ENCODE assay signal across 13 cellular contexts in genomic region chr12:117045175-117045997, GRCh38. TPM values are rescaled to one million over a fixed set of nuclear protein-coding genes. Genes with fewer than 3 reads are reported as not detected.
DNase-seq lines count a peak whose midpoint lies in the region; ATAC-seq and TF ChIP-seq lines count a peak whose summit lies in the region.
"Had no signal": no experiment of that assay in that cellular context is flagged by ENCODE, and none has a peak within 500 bp of the region (broad histone marks: within the 10 kb centered on the region; RNA-seq: fewer than 3 reads in every experiment).

No MANE protein-coding gene starts in this region.

- H3K9me3 Mint-ChIP-seq in endodermal cell, result no peaks in the 10 kb centered on the region

- DNase-seq in NCI-H1694 (lab: John Stamatoyannopoulos, UW) (peak; percentile 25), NCI-H1694 treated with DMSO at 0.1 percent for 48 hours (lab: John Stamatoyannopoulos, UW) (no peak), NCI-H345 (lab: John Stamatoyannopoulos, UW) (peak; percentile 12), endodermal cell (peak; percentile 66), gastrocnemius medialis (no peak), HPDE6-E6E7 (ENCODE audit: extremely low spot score) (no peak)
- DNase-seq in activated effector memory CD4-positive, alpha-beta T cell treated with Interleukin-2 at 50 U/mL for 16 hours, result no peak
- DNase-seq: left cardiac atrium, NCI-H1048 had no signal

- H3K36me3 ChIP-seq in endodermal cell (ENCODE audit: control insufficient read depth, insufficient read depth, low read length) (no peaks in the 10 kb centered on the region), gastrocnemius medialis (no peaks in the 10 kb centered on the region)

- H3K9me3 ChIP-seq in endodermal cell (ENCODE audit: control insufficient read depth, low read length) (no peaks in the 10 kb centered on the region), gastrocnemius medialis (no peaks in the 10 kb centered on the region)

- peaks cover 2% of the 10 kb centered on the region for H3K36me3 Mint-ChIP-seq in endodermal cell (ENCODE audit: low read depth)

- H3K4me3 ChIP-seq in endodermal cell (ENCODE audit: low read length) (no peak overlapping the region), gastrocnemius medialis (no peak overlapping the region)
- H3K4me3 ChIP-seq: skin epidermis had no signal

- TF ChIP-seq CTCF in endodermal cell (conservative IDR thresholded peaks at IDR 0.05) (no peak), gastrocnemius medialis (IDR thresholded peaks at IDR 0.05 in 4 of 5, conservative IDR thresholded peaks at IDR 0.05 in 1 of 5) (no peak)

- in situ Hi-C loops in gastrocnemius medialis (cut with MboI; ENCODE audit: low sequenced_read_pairs in 4 of 4), result no loop called here

- TF ChIP-seq POLR2A in gastrocnemius medialis (IDR thresholded peaks at IDR 0.05), result no peak

- intact Hi-C loops in gastrocnemius medialis (cut with DNase I; ENCODE audit: low total_unique reads), result no loop called here

- no peak for ATAC-seq in gastrocnemius medialis
- no peak for ATAC-seq in HG02852 (IDR thresholded peaks at IDR 0.05; ENCODE audit: unreplicated experiment)

- peaks cover 36% of the 10 kb centered on the region for H3K4me1 Mint-ChIP-seq in endodermal cell

- H3K27me3 ChIP-seq in endodermal cell (ENCODE audit: control insufficient read depth, insufficient read depth, low read length, poor library complexity, severe bottlenecking), result no peaks in the 10 kb centered on the region
- no peaks in the 10 kb centered on the region for H3K27me3 ChIP-seq in gastrocnemius medialis

- no peak overlapping the region for H3K27ac Mint-ChIP-seq in endodermal cell

- H3K9ac ChIP-seq in endodermal cell (ENCODE audit: extremely low read depth, low read length, poor library complexity, severe bottlenecking), result no peak overlapping the region

- peaks cover 21% of the 10 kb centered on the region for H3K4me1 ChIP-seq in endodermal cell (ENCODE audit: control insufficient read depth, insufficient read depth, low read length)
- H3K4me1 ChIP-seq in gastrocnemius medialis, result no peaks in the 10 kb centered on the region

- H3K27ac ChIP-seq in endodermal cell (ENCODE audit: low read depth, low read length), result peak overlapping the region; percentile 71
- H3K27ac ChIP-seq in gastrocnemius medialis, result peak overlapping the region in 3 of 4 donors; percentile 23 to 38 (median 26)

- H3K27me3 Mint-ChIP-seq in endodermal cell (ENCODE audit: insufficient read depth), result no peaks in the 10 kb centered on the region

- no peak overlapping the region for H3K4me3 Mint-ChIP-seq in endodermal cell

- WGBS in endodermal cell (ENCODE audit: insufficient coverage in 1 of 2, insufficient read length in 1 of 2), 2 experiments, result 45 to 78% methylated on average over 11 to 23 of the region's 23 CpGs

RNA-seq across cellular contexts. Expression of gene TESC, which starts 53.8 kb away (rescaled TPM):
- total RNA-seq in endodermal cell (10 to 100 TPM; 25.1 to 26.5 TPM), gastrocnemius medialis (1 to 10 TPM; 1.2 to 4.1 (median 2.5) TPM)
- polyA plus RNA-seq in endodermal cell (2013, experiment 1 of 2), result 7.3 TPM
- 8.3 TPM for polyA plus RNA-seq in endodermal cell (2013, experiment 2 of 2)
- total RNA-seq: bronchial epithelial cell, fibroblast of lung had no signal
- polyA plus RNA-seq: fibroblast of lung had no signal

Comparison
In these comparisons a context has a peak if more than half of its experiments do, and no peak if none do; other contexts are left out.
1. DNase-seq: peak in NCI-H1694 (single experiment), NCI-H345 (single experiment) and endodermal cell (single experiment); none in NCI-H1694 treated with DMSO at 0.1 percent for 48 hours (single experiment), gastrocnemius medialis (0 of 2), HPDE6-E6E7 (single experiment) and activated effector memory CD4-positive, alpha-beta T cell treated with Interleukin-2 at 50 U/mL for 16 hours (single experiment).
2. RNA of gene TESC, which starts 53.8 kb away (total RNA-seq): 25.1 to 26.5 TPM in endodermal cell; 1.2 to 4.1 TPM in gastrocnemius medialis; every median in the first group is over 4 times any median in the second.